1 cellular context compared by ENCODE assay signal in the genomic region with DNA sequence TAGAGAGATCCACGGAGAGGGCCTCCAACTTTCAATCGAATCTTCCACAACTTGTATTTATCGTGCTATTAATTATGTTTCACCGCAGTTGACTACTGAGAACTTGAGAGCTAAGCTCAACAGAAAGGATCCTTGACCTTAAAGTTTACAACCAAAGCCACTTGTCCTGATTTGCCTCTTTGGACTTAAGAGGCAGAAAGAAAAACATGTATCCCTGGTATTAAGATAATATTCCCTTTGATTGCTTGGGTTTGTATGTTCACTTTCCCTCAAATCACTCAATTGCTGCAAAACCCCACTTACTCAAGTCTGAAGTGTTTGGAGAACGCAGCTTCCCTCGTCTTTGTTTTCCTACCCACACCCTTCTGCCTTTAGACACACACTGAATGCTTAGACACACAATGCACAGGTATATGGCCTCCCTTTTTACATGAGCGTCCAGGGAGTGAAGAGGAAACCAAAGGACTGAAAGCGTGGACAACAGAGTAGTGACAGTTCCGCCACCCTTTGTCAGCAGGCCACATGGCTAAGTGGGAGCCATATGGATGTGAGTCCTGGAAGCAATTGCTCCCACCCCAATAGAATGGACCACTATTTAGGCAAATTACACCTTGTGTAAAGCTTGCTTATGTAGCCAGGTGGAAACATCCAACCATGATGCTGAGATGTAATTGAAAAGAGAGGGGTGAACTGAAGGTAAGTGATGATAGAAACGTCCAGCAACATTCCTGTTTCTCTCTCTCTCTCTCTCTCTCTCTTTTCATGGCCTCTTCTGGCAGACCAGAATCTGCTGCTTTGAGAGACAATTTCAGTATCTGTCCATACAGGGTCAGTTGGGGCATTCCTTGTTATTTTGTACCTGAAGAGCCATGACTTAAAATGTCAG.
TF ChIP-seq lines count a peak whose summit lies in the region.

No MANE protein-coding gene starts in this region.

TF ChIP-seq in K562, 482 proteins besides CTCF, POLR2A, EP300 and RAD21 (continued from another document):
- TF ChIP-seq, protein P1, sequence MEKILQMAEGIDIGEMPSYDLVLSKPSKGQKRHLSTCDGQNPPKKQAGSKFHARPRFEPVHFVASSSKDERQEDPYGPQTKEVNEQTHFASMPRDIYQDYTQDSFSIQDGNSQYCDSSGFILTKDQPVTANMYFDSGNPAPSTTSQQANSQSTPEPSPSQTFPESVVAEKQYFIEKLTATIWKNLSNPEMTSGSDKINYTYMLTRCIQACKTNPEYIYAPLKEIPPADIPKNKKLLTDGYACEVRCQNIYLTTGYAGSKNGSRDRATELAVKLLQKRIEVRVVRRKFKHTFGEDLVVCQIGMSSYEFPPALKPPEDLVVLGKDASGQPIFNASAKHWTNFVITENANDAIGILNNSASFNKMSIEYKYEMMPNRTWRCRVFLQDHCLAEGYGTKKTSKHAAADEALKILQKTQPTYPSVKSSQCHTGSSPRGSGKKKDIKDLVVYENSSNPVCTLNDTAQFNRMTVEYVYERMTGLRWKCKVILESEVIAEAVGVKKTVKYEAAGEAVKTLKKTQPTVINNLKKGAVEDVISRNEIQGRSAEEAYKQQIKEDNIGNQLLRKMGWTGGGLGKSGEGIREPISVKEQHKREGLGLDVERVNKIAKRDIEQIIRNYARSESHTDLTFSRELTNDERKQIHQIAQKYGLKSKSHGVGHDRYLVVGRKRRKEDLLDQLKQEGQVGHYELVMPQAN (IDR thresholded peaks at IDR 0.05; ENCODE audit: borderline replicate concordance): no peak
- TF ChIP-seq, protein P2, sequence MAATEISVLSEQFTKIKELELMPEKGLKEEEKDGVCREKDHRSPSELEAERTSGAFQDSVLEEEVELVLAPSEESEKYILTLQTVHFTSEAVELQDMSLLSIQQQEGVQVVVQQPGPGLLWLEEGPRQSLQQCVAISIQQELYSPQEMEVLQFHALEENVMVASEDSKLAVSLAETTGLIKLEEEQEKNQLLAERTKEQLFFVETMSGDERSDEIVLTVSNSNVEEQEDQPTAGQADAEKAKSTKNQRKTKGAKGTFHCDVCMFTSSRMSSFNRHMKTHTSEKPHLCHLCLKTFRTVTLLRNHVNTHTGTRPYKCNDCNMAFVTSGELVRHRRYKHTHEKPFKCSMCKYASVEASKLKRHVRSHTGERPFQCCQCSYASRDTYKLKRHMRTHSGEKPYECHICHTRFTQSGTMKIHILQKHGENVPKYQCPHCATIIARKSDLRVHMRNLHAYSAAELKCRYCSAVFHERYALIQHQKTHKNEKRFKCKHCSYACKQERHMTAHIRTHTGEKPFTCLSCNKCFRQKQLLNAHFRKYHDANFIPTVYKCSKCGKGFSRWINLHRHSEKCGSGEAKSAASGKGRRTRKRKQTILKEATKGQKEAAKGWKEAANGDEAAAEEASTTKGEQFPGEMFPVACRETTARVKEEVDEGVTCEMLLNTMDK (IDR thresholded peaks at IDR 0.05; ENCODE audit: borderline replicate concordance, insufficient read depth, low read depth, low read length, poor library complexity, severe bottlenecking): no peak
- TF ChIP-seq NFATC3 (IDR thresholded peaks at IDR 0.05): no peak
- no peak for TF ChIP-seq KAT2B (IDR thresholded peaks at IDR 0.05; ENCODE audit: low read depth, low read length)
- no peak for TF ChIP-seq CSDE1 (IDR thresholded peaks at IDR 0.05)
- no peak for TF ChIP-seq CHD1 (IDR thresholded peaks at IDR 0.05; ENCODE audit: low read length)
- no peak for TF ChIP-seq HMGN3 (IDR thresholded peaks at IDR 0.05; ENCODE audit: borderline replicate concordance, extremely low read depth, insufficient read length, low read depth, low read length)
- TF ChIP-seq ZNF174 (CRISPR knock-in tag; IDR thresholded peaks at IDR 0.05): no peak
- TF ChIP-seq, protein P3, sequence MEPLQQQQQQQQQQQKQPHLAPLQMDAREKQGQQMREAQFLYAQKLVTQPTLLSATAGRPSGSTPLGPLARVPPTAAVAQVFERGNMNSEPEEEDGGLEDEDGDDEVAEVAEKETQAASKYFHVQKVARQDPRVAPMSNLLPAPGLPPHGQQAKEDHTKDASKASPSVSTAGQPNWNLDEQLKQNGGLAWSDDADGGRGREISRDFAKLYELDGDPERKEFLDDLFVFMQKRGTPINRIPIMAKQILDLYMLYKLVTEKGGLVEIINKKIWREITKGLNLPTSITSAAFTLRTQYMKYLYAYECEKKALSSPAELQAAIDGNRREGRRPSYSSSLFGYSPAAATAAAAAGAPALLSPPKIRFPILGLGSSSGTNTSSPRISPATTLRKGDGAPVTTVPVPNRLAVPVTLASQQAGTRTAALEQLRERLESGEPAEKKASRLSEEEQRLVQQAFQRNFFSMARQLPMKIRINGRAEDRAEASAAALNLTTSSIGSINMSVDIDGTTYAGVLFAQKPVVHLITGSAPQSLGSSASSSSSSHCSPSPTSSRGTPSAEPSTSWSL (CRISPR knock-in tag; IDR thresholded peaks at IDR 0.05; ENCODE audit: borderline replicate concordance): no peak
- no peak for TF ChIP-seq ZNF507 (tag; conservative IDR thresholded peaks at IDR 0.05)
- no peak for TF ChIP-seq ZNF584 (CRISPR knock-in tag; IDR thresholded peaks at IDR 0.05; ENCODE audit: low read depth)
- TF ChIP-seq, protein P4, sequence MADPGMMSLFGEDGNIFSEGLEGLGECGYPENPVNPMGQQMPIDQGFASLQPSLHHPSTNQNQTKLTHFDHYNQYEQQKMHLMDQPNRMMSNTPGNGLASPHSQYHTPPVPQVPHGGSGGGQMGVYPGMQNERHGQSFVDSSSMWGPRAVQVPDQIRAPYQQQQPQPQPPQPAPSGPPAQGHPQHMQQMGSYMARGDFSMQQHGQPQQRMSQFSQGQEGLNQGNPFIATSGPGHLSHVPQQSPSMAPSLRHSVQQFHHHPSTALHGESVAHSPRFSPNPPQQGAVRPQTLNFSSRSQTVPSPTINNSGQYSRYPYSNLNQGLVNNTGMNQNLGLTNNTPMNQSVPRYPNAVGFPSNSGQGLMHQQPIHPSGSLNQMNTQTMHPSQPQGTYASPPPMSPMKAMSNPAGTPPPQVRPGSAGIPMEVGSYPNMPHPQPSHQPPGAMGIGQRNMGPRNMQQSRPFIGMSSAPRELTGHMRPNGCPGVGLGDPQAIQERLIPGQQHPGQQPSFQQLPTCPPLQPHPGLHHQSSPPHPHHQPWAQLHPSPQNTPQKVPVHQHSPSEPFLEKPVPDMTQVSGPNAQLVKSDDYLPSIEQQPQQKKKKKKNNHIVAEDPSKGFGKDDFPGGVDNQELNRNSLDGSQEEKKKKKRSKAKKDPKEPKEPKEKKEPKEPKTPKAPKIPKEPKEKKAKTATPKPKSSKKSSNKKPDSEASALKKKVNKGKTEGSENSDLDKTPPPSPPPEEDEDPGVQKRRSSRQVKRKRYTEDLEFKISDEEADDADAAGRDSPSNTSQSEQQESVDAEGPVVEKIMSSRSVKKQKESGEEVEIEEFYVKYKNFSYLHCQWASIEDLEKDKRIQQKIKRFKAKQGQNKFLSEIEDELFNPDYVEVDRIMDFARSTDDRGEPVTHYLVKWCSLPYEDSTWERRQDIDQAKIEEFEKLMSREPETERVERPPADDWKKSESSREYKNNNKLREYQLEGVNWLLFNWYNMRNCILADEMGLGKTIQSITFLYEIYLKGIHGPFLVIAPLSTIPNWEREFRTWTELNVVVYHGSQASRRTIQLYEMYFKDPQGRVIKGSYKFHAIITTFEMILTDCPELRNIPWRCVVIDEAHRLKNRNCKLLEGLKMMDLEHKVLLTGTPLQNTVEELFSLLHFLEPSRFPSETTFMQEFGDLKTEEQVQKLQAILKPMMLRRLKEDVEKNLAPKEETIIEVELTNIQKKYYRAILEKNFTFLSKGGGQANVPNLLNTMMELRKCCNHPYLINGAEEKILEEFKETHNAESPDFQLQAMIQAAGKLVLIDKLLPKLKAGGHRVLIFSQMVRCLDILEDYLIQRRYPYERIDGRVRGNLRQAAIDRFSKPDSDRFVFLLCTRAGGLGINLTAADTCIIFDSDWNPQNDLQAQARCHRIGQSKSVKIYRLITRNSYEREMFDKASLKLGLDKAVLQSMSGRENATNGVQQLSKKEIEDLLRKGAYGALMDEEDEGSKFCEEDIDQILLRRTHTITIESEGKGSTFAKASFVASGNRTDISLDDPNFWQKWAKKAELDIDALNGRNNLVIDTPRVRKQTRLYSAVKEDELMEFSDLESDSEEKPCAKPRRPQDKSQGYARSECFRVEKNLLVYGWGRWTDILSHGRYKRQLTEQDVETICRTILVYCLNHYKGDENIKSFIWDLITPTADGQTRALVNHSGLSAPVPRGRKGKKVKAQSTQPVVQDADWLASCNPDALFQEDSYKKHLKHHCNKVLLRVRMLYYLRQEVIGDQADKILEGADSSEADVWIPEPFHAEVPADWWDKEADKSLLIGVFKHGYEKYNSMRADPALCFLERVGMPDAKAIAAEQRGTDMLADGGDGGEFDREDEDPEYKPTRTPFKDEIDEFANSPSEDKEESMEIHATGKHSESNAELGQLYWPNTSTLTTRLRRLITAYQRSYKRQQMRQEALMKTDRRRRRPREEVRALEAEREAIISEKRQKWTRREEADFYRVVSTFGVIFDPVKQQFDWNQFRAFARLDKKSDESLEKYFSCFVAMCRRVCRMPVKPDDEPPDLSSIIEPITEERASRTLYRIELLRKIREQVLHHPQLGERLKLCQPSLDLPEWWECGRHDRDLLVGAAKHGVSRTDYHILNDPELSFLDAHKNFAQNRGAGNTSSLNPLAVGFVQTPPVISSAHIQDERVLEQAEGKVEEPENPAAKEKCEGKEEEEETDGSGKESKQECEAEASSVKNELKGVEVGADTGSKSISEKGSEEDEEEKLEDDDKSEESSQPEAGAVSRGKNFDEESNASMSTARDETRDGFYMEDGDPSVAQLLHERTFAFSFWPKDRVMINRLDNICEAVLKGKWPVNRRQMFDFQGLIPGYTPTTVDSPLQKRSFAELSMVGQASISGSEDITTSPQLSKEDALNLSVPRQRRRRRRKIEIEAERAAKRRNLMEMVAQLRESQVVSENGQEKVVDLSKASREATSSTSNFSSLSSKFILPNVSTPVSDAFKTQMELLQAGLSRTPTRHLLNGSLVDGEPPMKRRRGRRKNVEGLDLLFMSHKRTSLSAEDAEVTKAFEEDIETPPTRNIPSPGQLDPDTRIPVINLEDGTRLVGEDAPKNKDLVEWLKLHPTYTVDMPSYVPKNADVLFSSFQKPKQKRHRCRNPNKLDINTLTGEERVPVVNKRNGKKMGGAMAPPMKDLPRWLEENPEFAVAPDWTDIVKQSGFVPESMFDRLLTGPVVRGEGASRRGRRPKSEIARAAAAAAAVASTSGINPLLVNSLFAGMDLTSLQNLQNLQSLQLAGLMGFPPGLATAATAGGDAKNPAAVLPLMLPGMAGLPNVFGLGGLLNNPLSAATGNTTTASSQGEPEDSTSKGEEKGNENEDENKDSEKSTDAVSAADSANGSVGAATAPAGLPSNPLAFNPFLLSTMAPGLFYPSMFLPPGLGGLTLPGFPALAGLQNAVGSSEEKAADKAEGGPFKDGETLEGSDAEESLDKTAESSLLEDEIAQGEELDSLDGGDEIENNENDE (IDR thresholded peaks at IDR 0.05; ENCODE audit: low read depth, low read length): no peak
- no peak for TF ChIP-seq HNRNPUL1 (IDR thresholded peaks at IDR 0.05; ENCODE audit: low read length)
- TF ChIP-seq SIX5 (IDR thresholded peaks at IDR 0.05; ENCODE audit: borderline replicate concordance in 1 of 2, insufficient read depth in 1 of 2, low read depth in 1 of 2, low read length in 2 of 2): no peak
- TF ChIP-seq MTF1 (CRISPR knock-in tag; IDR thresholded peaks at IDR 0.05; ENCODE audit: borderline replicate concordance): no peak
- TF ChIP-seq, protein P5, sequence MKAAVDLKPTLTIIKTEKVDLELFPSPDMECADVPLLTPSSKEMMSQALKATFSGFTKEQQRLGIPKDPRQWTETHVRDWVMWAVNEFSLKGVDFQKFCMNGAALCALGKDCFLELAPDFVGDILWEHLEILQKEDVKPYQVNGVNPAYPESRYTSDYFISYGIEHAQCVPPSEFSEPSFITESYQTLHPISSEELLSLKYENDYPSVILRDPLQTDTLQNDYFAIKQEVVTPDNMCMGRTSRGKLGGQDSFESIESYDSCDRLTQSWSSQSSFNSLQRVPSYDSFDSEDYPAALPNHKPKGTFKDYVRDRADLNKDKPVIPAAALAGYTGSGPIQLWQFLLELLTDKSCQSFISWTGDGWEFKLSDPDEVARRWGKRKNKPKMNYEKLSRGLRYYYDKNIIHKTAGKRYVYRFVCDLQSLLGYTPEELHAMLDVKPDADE (conservative IDR thresholded peaks at IDR 0.05; ENCODE audit: control insufficient read depth, low read depth, low read length): no peak
TF ChIP-seq in K562: peak in this region for 0.
